Comparison of ENCODE assay signal across 14 cellular contexts in the genomic region with DNA sequence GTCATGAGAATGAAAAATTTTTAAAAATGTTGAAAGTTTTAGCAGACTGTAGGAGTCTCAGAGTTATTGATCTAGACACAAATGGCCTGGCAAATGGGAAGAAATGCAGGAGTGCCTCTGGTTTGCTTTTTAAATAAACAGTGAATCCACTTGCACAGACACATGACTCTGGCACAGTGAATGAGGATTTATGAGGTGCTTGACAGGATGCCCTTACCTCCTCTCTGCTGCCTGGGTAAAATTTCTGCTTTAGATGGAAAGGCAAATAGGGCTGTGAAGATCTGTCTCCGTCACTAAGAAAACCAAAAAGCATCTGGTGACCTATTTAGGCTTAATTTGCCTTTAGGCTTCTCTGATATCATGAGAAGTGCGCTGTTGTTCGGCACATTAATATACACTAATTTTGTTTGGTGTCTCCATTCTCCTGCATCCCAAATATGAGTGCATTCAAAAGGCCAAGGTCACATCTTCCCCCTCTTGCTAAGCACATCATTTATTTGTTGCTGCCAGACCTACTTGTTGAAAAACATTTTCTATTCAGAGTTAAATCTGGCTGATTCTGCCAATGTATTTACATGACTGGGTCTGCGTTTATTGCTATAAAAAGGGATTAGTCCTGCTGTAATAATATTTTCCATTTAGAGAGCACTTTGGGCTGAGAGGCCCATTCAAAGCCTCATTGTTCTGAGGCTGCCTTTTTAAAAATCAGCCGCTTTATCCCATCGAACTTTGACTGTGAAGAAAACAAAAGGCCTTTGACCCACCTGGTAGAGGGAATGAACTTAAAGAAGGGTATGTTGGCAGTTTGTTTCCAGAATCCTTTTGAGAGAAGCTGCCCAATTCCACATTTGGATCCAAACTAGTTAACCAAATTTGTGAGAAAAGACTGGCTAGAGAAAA.
"Had no signal": no experiment of that assay in that cellular context is flagged by ENCODE, and none has a peak within 500 bp of the region (broad histone marks: within the 10 kb centered on the region; RNA-seq: fewer than 3 reads in every experiment).

No MANE protein-coding gene starts in this region.

- DNase-seq: activated CD4-positive, alpha-beta T cell treated with anti-CD3 and anti-CD28 coated beads, Interleukin-2, amount 10 ng/mL, durations not matched to agents 7 days and 5 days; activated CD4-positive, CD25-positive, alpha-beta regulatory T cell; activated CD8-positive, alpha-beta memory T cell treated with anti-CD3 and anti-CD28 coated beads for 24 hours; activated naive CD4-positive, alpha-beta T cell treated with anti-CD3 and anti-CD28 coated beads for 36 hours; activated T-cell treated with anti-CD3 and anti-CD28 coated beads for 4 hours; left ventricle myocardium inferior; occipital lobe; stimulated activated CD4-positive, alpha-beta T cell treated with anti-CD3 and anti-CD28 coated beads, Interleukin-2, amount 100 ng/mL, for 24 hours; stimulated activated naive CD4-positive, alpha-beta T cell treated with Interleukin-2 at 50 U/mL for 16 hours had no signal

- H3K27me3 ChIP-seq: cardiac muscle cell, esophagus muscularis mucosa, suprapubic skin, upper lobe of left lung had no signal

- H3K27ac ChIP-seq: cardiac muscle cell, esophagus muscularis mucosa, left ventricle myocardium inferior, prostate gland, suprapubic skin, upper lobe of left lung had no signal
